ENCODE assay signal across 19 cellular contexts in genomic region chr12:115199831-115200230, GRCh38.
DNase-seq lines count a peak whose midpoint lies in the region; ATAC-seq and TF ChIP-seq lines count a peak whose summit lies in the region.
"Had no signal": no experiment of that assay in that cellular context is flagged by ENCODE, and none has a peak within 500 bp of the region (broad histone marks: within the 10 kb centered on the region; RNA-seq: fewer than 3 reads in every experiment).

No MANE protein-coding gene starts in this region.

- H3K36me3 ChIP-seq in GM23338 (ENCODE audit: insufficient read depth) (no peaks in the 10 kb centered on the region), mesenchymal stem cell (ENCODE audit: control insufficient read depth in 1 of 2, insufficient read depth in 2 of 2, low read depth in 1 of 2, low read length in 2 of 2) (no peaks in the 10 kb centered on the region)
- H3K36me3 ChIP-seq: stomach had no signal

- intact Hi-C loops in activated naive CD4-positive, alpha-beta T cell treated with anti-CD3 and anti-CD28 coated beads for 36 hours (cut with micrococcal nuclease): no loop called here
- intact Hi-C loops in activated T-helper 1 cell treated with anti-CD3 and anti-CD28 coated beads, Interleukin-12 subunit alpha, Interleukin-12 subunit beta, Interleukin-2, Interleukin-4 antibody, amounts not matched to agents 30 ng/mL and 10 ng/mL and 1 ng/mL, durations not matched to agents 14 hours and 24 hours and 36 hours (cut with micrococcal nuclease): no loop called here

- 93% methylated on average over 1 of the region's 1 CpG for WGBS in mesenchymal stem cell

- H3K4ac ChIP-seq in mesenchymal stem cell (ENCODE audit: low read depth in 1 of 2, low read length in 2 of 2): no peak overlapping the region

- H3K27ac Mint-ChIP-seq in GM23338 (no peak overlapping the region), progenitor cell of endocrine pancreas (no peak overlapping the region)
- H3K27ac Mint-ChIP-seq in activated naive CD4-positive, alpha-beta T cell treated with anti-CD3 and anti-CD28 coated beads for 36 hours: no peak overlapping the region
- no peak overlapping the region for H3K27ac Mint-ChIP-seq in activated T-helper 1 cell treated with anti-CD3 and anti-CD28 coated beads, Interleukin-12 subunit alpha, Interleukin-12 subunit beta, Interleukin-2, Interleukin-4 antibody, amounts not matched to agents 30 ng/mL and 10 ng/mL and 1 ng/mL, durations not matched to agents 14 hours and 24 hours and 36 hours
- H3K27ac Mint-ChIP-seq: natural killer cell had no signal

- CTCF ChIA-PET in AG04450 (lab: Charles Lee): interaction anchor here (0.5 kb wide), 1 partner anchor 532 kb away, joined by 4 read pairs; no protein-coding TSS in a partner anchor
- CTCF ChIA-PET in activated naive CD4-positive, alpha-beta T cell treated with anti-CD3 and anti-CD28 coated beads for 36 hours (lab: Charles Lee): no interaction called here

- H2BK5ac ChIP-seq in mesenchymal stem cell (ENCODE audit: low read depth, low read length, poor library complexity, severe bottlenecking): no peak overlapping the region

- H3K27me3 Mint-ChIP-seq in GM23338 (ENCODE audit: insufficient read depth, low read depth, poor library complexity) (peaks cover 2% of the 10 kb centered on the region), progenitor cell of endocrine pancreas (peaks cover 29% of the 10 kb centered on the region)
- H3K27me3 Mint-ChIP-seq in activated naive CD4-positive, alpha-beta T cell treated with anti-CD3 and anti-CD28 coated beads for 36 hours (ENCODE audit: low read depth): no peaks in the 10 kb centered on the region
- no peaks in the 10 kb centered on the region for H3K27me3 Mint-ChIP-seq in activated T-helper 1 cell treated with anti-CD3 and anti-CD28 coated beads, Interleukin-12 subunit alpha, Interleukin-12 subunit beta, Interleukin-2, Interleukin-4 antibody, amounts not matched to agents 30 ng/mL and 10 ng/mL and 1 ng/mL, durations not matched to agents 14 hours and 24 hours and 36 hours (ENCODE audit: insufficient read depth)

- no peaks in the 10 kb centered on the region for H3K9me2 ChIP-seq in GM23338 (ENCODE audit: insufficient read depth)

- no peak overlapping the region for H2AK5ac ChIP-seq in mesenchymal stem cell (ENCODE audit: low read length, severe bottlenecking)

- no peaks in the 10 kb centered on the region for H4K20me1 ChIP-seq in GM23338 (replicated peaks; ENCODE audit: insufficient read depth)

- H3K4me3 Mint-ChIP-seq in GM23338 (no peak overlapping the region), progenitor cell of endocrine pancreas (ENCODE audit: low read depth) (no peak overlapping the region)
- H3K4me3 Mint-ChIP-seq in activated naive CD4-positive, alpha-beta T cell treated with anti-CD3 and anti-CD28 coated beads for 36 hours: no peak overlapping the region
- no peak overlapping the region for H3K4me3 Mint-ChIP-seq in activated T-helper 1 cell treated with anti-CD3 and anti-CD28 coated beads, Interleukin-12 subunit alpha, Interleukin-12 subunit beta, Interleukin-2, Interleukin-4 antibody, amounts not matched to agents 30 ng/mL and 10 ng/mL and 1 ng/mL, durations not matched to agents 14 hours and 24 hours and 36 hours
- H3K4me3 Mint-ChIP-seq: natural killer cell had no signal

- H3K79me2 ChIP-seq in GM23338 (replicated peaks; ENCODE audit: insufficient read depth): no peaks in the 10 kb centered on the region

- H3K36me3 Mint-ChIP-seq in GM23338 (ENCODE audit: low read depth): no peaks in the 10 kb centered on the region
- H3K36me3 Mint-ChIP-seq in activated naive CD4-positive, alpha-beta T cell treated with anti-CD3 and anti-CD28 coated beads for 36 hours (ENCODE audit: low read depth): no peaks in the 10 kb centered on the region
- no peaks in the 10 kb centered on the region for H3K36me3 Mint-ChIP-seq in activated T-helper 1 cell treated with anti-CD3 and anti-CD28 coated beads, Interleukin-12 subunit alpha, Interleukin-12 subunit beta, Interleukin-2, Interleukin-4 antibody, amounts not matched to agents 30 ng/mL and 10 ng/mL and 1 ng/mL, durations not matched to agents 14 hours and 24 hours and 36 hours (ENCODE audit: low read depth)
- H3K36me3 Mint-ChIP-seq in progenitor cell of endocrine pancreas (ENCODE audit: insufficient read depth): no peaks in the 10 kb centered on the region
- H3K36me3 Mint-ChIP-seq: natural killer cell had no signal

- TF ChIP-seq CTCF in AG04450 (IDR thresholded peaks at IDR 0.05; ENCODE audit: low read depth, low read length): no peak
- TF ChIP-seq CTCF in GM23338 (conservative IDR thresholded peaks at IDR 0.05; ENCODE audit: low read depth in 2 of 2): no peak
- TF ChIP-seq CTCF in choroid plexus epithelial cell (conservative IDR thresholded peaks at IDR 0.05; ENCODE audit: low read depth, low read length): no peak
- no peak for TF ChIP-seq CTCF in progenitor cell of endocrine pancreas (IDR thresholded peaks at IDR 0.05; ENCODE audit: unreplicated experiment)

- no peak overlapping the region for H2BK120ac ChIP-seq in mesenchymal stem cell (ENCODE audit: low read depth, low read length)

- H3K9me3 Mint-ChIP-seq in GM23338 (no peaks in the 10 kb centered on the region; the same call in 2 of the 3 replicates), progenitor cell of endocrine pancreas (ENCODE audit: low read depth) (no peaks in the 10 kb centered on the region)
- peaks cover 1% of the 10 kb centered on the region for H3K9me3 Mint-ChIP-seq in activated naive CD4-positive, alpha-beta T cell treated with anti-CD3 and anti-CD28 coated beads for 36 hours
- H3K9me3 Mint-ChIP-seq in activated T-helper 1 cell treated with anti-CD3 and anti-CD28 coated beads, Interleukin-12 subunit alpha, Interleukin-12 subunit beta, Interleukin-2, Interleukin-4 antibody, amounts not matched to agents 30 ng/mL and 10 ng/mL and 1 ng/mL, durations not matched to agents 14 hours and 24 hours and 36 hours: peaks cover 4% of the 10 kb centered on the region

- H3K27ac ChIP-seq in AG04450 (ENCODE audit: low read depth, low read length) (no peak overlapping the region), GM23338 (ENCODE audit: low read depth) (no peak overlapping the region), mesenchymal stem cell (ENCODE audit: low read length, poor library complexity, severe bottlenecking) (no peak overlapping the region)
- H3K27ac ChIP-seq: coronary artery, PC-9, psoas muscle, SK-N-MC, stomach had no signal

- H3K27me3 ChIP-seq in AG04450 (ENCODE audit: control insufficient read depth, insufficient read depth, low read length) (no peaks in the 10 kb centered on the region), GM23338 (ENCODE audit: insufficient read depth) (no peaks in the 10 kb centered on the region), mesenchymal stem cell (ENCODE audit: control insufficient read depth in 1 of 2, insufficient read depth in 1 of 2, low read length in 2 of 2) (no peaks in the 10 kb centered on the region)
- H3K27me3 ChIP-seq: stomach had no signal

- POLR2A ChIA-PET in AG04450 (lab: Yijun Ruan, JAX): interaction anchor here (0.6 kb wide), 1 partner anchor 530 kb away, joined by 3 read pairs; no protein-coding TSS in a partner anchor

- peak overlapping the region in 1 of 2 experiments; percentile 4 for H2BK12ac ChIP-seq in mesenchymal stem cell (ENCODE audit: low read length in 2 of 2)

- 0 out of 2 replicates have a peak overlapping the region, but pooled peaks have one; percentile 38 for H2AFZ ChIP-seq in GM23338
- no peak overlapping the region for H2AFZ ChIP-seq in mesenchymal stem cell (ENCODE audit: low read depth, low read length)
- H2AFZ ChIP-seq: PC-9 had no signal

- H4K8ac ChIP-seq in mesenchymal stem cell (ENCODE audit: low read length): no peak overlapping the region

- no peak for ATAC-seq in GM23338
- ATAC-seq in HG02981 (IDR thresholded peaks at IDR 0.05; ENCODE audit: unreplicated experiment): no peak
- ATAC-seq: natural killer cell had no signal

- DNase-seq in AG04450 (ENCODE audit: low read depth, low spot score): peak; percentile 42
- no peak for DNase-seq in GM23338 (ENCODE audit: low spot score)
- peak; percentile 70 for DNase-seq in choroid plexus epithelial cell (ENCODE audit: low read depth)
- DNase-seq in mesenchymal stem cell: peak; percentile 35
- no peak for DNase-seq in activated naive CD4-positive, alpha-beta T cell treated with anti-CD3 and anti-CD28 coated beads for 36 hours
- DNase-seq in activated T-helper 1 cell treated with anti-CD3 and anti-CD28 coated beads, Interleukin-12 subunit alpha, Interleukin-12 subunit beta, Interleukin-2, Interleukin-4 antibody, amounts not matched to agents 30 ng/mL and 10 ng/mL and 1 ng/mL, durations not matched to agents 14 hours and 24 hours and 36 hours (ENCODE audit: low spot score): no peak
- DNase-seq in progenitor cell of endocrine pancreas (ENCODE audit: low spot score, unreplicated experiment): no peak
- DNase-seq: ACHN; activated CD4-positive, alpha-beta T cell treated with anti-CD3 and anti-CD28 coated beads for 1 hour; activated gamma-delta T cell treated with Interleukin-2 at 50 U/mL for 16 hours; anterior cingulate cortex; MV-4-11; natural killer cell; PC-9; psoas muscle; stomach had no signal

- no peak overlapping the region for H3K18ac ChIP-seq in mesenchymal stem cell (ENCODE audit: low read depth in 1 of 2, low read length in 2 of 2)

- no peak overlapping the region for H3K23ac ChIP-seq in mesenchymal stem cell (ENCODE audit: low read length in 2 of 2)

- H3K9me3 ChIP-seq in AG04450 (ENCODE audit: control insufficient read depth, insufficient read depth, low read length) (no peaks in the 10 kb centered on the region), mesenchymal stem cell (ENCODE audit: control insufficient read depth, low read length) (no peaks in the 10 kb centered on the region)
- H3K9me3 ChIP-seq: psoas muscle, stomach had no signal

- no peak overlapping the region for H3K14ac ChIP-seq in mesenchymal stem cell (ENCODE audit: low read length in 2 of 2)

- no peak overlapping the region for H3K4me2 ChIP-seq in GM23338
- no peak overlapping the region for H3K4me2 ChIP-seq in mesenchymal stem cell (ENCODE audit: low read length, poor library complexity, severe bottlenecking)
- H3K4me2 ChIP-seq: PC-9 had no signal

- H4K91ac ChIP-seq in mesenchymal stem cell (ENCODE audit: low read length): no peak overlapping the region

- no peak overlapping the region for H2BK15ac ChIP-seq in mesenchymal stem cell (ENCODE audit: low read depth, poor library complexity, severe bottlenecking)

- no peak overlapping the region for H3K9ac ChIP-seq in mesenchymal stem cell (ENCODE audit: low read length)

- no peak overlapping the region for H3K4me3 ChIP-seq in AG04450 (ENCODE audit: low read depth, low read length)
- H3K4me3 ChIP-seq in GM23338: no peak overlapping the region
- no peak overlapping the region for H3K4me3 ChIP-seq in choroid plexus epithelial cell (ENCODE audit: low read depth, low read length)
- no peak overlapping the region for H3K4me3 ChIP-seq in mesenchymal stem cell (ENCODE audit: insufficient read depth in 1 of 2, low read depth in 1 of 2, low read length in 2 of 2)
- H3K4me3 ChIP-seq: coronary artery, PC-9, psoas muscle, SK-N-MC, stomach had no signal

- H3K4me1 Mint-ChIP-seq in GM23338 (peaks cover 28% of the 10 kb centered on the region), progenitor cell of endocrine pancreas (ENCODE audit: low read depth) (no peaks in the 10 kb centered on the region)
- H3K4me1 Mint-ChIP-seq in activated naive CD4-positive, alpha-beta T cell treated with anti-CD3 and anti-CD28 coated beads for 36 hours (ENCODE audit: low read depth): no peaks in the 10 kb centered on the region
- H3K4me1 Mint-ChIP-seq in activated T-helper 1 cell treated with anti-CD3 and anti-CD28 coated beads, Interleukin-12 subunit alpha, Interleukin-12 subunit beta, Interleukin-2, Interleukin-4 antibody, amounts not matched to agents 30 ng/mL and 10 ng/mL and 1 ng/mL, durations not matched to agents 14 hours and 24 hours and 36 hours (ENCODE audit: low read depth): no peaks in the 10 kb centered on the region
- H3K4me1 Mint-ChIP-seq: natural killer cell had no signal

- H3K4me1 ChIP-seq in GM23338 (ENCODE audit: insufficient read depth) (peaks cover 19% of the 10 kb centered on the region), mesenchymal stem cell (ENCODE audit: control insufficient read depth, insufficient read depth, low read depth, low read length) (no peaks in the 10 kb centered on the region)
- H3K4me1 ChIP-seq: stomach had no signal

- no peaks in the 10 kb centered on the region for H3F3A ChIP-seq in GM23338 (replicated peaks; ENCODE audit: low read depth)

- H3K79me1 ChIP-seq in mesenchymal stem cell (replicated peaks; ENCODE audit: low read length, poor library complexity, severe bottlenecking): no peaks in the 10 kb centered on the region

Comparison
In these comparisons a context has a peak if more than half of its experiments do, and no peak if none do; other contexts are left out.
1. DNase-seq: peak in AG04450 (single experiment), choroid plexus epithelial cell (single experiment) and mesenchymal stem cell (single experiment); none in GM23338 (single experiment), activated naive CD4-positive, alpha-beta T cell treated with anti-CD3 and anti-CD28 coated beads for 36 hours (single experiment), activated T-helper 1 cell treated with anti-CD3 and anti-CD28 coated beads, Interleukin-12 subunit alpha, Interleukin-12 subunit beta, Interleukin-2, Interleukin-4 antibody, amounts not matched to agents 30 ng/mL and 10 ng/mL and 1 ng/mL, durations not matched to agents 14 hours and 24 hours and 36 hours (single experiment) and progenitor cell of endocrine pancreas (single experiment).